Comparison of ENCODE assay signal across 1 cellular context in the genomic region with DNA sequence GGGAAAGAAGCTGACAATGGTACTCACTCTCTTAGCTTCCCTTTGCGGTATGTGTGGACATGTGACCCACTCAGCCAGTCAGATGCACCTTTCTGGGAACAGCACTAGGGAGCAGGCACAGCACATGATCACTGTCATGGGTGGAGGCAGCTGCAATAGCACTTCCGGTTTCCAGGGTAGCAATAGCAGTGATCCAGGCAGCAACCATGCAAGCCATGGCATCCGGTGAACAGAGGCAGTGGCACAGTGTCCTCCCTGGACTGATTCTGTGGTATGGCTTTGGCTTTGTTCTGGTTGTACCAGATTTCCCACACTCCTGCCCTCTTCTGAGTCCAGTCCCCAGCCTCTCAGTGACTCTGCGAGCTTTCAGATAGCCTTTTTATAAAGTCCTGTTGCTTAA.
TF ChIP-seq lines count a peak whose summit lies in the region.

No MANE protein-coding gene starts in this region.

TF ChIP-seq in K562, 482 proteins besides CTCF, POLR2A, EP300 and RAD21 (continued from another document):
- TF ChIP-seq, protein P1, sequence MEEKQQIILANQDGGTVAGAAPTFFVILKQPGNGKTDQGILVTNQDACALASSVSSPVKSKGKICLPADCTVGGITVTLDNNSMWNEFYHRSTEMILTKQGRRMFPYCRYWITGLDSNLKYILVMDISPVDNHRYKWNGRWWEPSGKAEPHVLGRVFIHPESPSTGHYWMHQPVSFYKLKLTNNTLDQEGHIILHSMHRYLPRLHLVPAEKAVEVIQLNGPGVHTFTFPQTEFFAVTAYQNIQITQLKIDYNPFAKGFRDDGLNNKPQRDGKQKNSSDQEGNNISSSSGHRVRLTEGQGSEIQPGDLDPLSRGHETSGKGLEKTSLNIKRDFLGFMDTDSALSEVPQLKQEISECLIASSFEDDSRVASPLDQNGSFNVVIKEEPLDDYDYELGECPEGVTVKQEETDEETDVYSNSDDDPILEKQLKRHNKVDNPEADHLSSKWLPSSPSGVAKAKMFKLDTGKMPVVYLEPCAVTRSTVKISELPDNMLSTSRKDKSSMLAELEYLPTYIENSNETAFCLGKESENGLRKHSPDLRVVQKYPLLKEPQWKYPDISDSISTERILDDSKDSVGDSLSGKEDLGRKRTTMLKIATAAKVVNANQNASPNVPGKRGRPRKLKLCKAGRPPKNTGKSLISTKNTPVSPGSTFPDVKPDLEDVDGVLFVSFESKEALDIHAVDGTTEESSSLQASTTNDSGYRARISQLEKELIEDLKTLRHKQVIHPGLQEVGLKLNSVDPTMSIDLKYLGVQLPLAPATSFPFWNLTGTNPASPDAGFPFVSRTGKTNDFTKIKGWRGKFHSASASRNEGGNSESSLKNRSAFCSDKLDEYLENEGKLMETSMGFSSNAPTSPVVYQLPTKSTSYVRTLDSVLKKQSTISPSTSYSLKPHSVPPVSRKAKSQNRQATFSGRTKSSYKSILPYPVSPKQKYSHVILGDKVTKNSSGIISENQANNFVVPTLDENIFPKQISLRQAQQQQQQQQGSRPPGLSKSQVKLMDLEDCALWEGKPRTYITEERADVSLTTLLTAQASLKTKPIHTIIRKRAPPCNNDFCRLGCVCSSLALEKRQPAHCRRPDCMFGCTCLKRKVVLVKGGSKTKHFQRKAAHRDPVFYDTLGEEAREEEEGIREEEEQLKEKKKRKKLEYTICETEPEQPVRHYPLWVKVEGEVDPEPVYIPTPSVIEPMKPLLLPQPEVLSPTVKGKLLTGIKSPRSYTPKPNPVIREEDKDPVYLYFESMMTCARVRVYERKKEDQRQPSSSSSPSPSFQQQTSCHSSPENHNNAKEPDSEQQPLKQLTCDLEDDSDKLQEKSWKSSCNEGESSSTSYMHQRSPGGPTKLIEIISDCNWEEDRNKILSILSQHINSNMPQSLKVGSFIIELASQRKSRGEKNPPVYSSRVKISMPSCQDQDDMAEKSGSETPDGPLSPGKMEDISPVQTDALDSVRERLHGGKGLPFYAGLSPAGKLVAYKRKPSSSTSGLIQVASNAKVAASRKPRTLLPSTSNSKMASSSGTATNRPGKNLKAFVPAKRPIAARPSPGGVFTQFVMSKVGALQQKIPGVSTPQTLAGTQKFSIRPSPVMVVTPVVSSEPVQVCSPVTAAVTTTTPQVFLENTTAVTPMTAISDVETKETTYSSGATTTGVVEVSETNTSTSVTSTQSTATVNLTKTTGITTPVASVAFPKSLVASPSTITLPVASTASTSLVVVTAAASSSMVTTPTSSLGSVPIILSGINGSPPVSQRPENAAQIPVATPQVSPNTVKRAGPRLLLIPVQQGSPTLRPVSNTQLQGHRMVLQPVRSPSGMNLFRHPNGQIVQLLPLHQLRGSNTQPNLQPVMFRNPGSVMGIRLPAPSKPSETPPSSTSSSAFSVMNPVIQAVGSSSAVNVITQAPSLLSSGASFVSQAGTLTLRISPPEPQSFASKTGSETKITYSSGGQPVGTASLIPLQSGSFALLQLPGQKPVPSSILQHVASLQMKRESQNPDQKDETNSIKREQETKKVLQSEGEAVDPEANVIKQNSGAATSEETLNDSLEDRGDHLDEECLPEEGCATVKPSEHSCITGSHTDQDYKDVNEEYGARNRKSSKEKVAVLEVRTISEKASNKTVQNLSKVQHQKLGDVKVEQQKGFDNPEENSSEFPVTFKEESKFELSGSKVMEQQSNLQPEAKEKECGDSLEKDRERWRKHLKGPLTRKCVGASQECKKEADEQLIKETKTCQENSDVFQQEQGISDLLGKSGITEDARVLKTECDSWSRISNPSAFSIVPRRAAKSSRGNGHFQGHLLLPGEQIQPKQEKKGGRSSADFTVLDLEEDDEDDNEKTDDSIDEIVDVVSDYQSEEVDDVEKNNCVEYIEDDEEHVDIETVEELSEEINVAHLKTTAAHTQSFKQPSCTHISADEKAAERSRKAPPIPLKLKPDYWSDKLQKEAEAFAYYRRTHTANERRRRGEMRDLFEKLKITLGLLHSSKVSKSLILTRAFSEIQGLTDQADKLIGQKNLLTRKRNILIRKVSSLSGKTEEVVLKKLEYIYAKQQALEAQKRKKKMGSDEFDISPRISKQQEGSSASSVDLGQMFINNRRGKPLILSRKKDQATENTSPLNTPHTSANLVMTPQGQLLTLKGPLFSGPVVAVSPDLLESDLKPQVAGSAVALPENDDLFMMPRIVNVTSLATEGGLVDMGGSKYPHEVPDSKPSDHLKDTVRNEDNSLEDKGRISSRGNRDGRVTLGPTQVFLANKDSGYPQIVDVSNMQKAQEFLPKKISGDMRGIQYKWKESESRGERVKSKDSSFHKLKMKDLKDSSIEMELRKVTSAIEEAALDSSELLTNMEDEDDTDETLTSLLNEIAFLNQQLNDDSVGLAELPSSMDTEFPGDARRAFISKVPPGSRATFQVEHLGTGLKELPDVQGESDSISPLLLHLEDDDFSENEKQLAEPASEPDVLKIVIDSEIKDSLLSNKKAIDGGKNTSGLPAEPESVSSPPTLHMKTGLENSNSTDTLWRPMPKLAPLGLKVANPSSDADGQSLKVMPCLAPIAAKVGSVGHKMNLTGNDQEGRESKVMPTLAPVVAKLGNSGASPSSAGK (IDR thresholded peaks at IDR 0.05) = 0 out of 2 replicates have a peak, but pooled peaks have one; percentile 40
- TF ChIP-seq ZNF253 (CRISPR knock-in tag; conservative IDR thresholded peaks at IDR 0.05) (no peak), PTBP1 (IDR thresholded peaks at IDR 0.05; ENCODE audit: low read depth, low read length) (no peak), PTTG1 (tag; IDR thresholded peaks at IDR 0.05; ENCODE audit: low read depth) (no peak)
